ENCODE assay signal across 18 cellular contexts in the genomic region with DNA sequence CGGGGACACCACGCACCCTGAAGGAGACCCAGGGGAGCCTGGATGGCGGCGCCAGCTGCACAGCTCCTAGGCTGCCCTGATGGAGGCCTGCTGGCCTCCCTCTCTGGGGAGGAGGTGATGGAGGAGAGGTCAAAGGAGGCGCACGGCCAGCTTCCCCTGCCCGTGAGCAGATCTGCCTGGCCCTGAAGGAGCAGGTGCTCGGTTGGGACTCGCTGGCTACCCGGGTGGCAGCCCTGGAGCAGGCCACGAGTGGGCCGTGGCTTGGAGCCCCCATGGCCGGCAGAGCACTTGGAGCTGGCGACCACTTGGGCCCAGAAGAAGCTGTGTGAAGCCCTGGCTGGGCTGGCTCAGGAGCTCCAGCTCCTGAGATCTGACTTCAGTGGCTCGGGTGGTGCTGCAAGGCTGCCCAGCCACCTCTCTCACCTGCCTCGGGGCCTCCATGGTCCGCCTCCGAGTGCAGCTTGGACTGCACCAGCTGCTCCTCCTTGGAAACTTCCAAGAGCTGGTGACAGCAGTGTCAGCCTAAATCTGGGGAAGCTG. TPM values are rescaled to one million over a fixed set of nuclear protein-coding genes. Genes with fewer than 3 reads are reported as not detected.
"Had no signal": no experiment of that assay in that cellular context is flagged by ENCODE, and none has a peak within 500 bp of the region (broad histone marks: within the 10 kb centered on the region; RNA-seq: fewer than 3 reads in every experiment).

No MANE protein-coding gene starts in this region.

- H3K4me3 ChIP-seq: sigmoid colon, tibial nerve, vagina had no signal

- H3K4me3 Mint-ChIP-seq: activated T-helper 1 cell treated with anti-CD3 and anti-CD28 coated beads, Interleukin-12 subunit alpha, Interleukin-12 subunit beta, Interleukin-2, Interleukin-4 antibody, amounts not matched to agents 30 ng/mL and 10 ng/mL and 1 ng/mL, durations not matched to agents 14 hours and 24 hours and 36 hours; effector memory CD8-positive, alpha-beta T cell had no signal

- DNase-seq: activated CD4-positive, alpha-beta T cell treated with anti-CD3 and anti-CD28 coated beads, Interleukin-2, amount 50 U/mL, for 1 hour; activated gamma-delta T cell treated with Interleukin-2 at 50 U/mL for 16 hours; activated T-cell treated with anti-CD3 and anti-CD28 coated beads for 4 hours; effector memory CD8-positive, alpha-beta T cell; mammary epithelial cell; sigmoid colon; stimulated activated naive CD4-positive, alpha-beta T cell; substantia nigra; T1000 had no signal

- ATAC-seq: activated CD4-positive, CD25-positive, alpha-beta regulatory T cell treated with anti-CD3 and anti-CD28 coated beads, Interleukin-2, amount 50 U/mL, for 24 hours; activated naive CD4-positive, alpha-beta T cell treated with anti-CD3 and anti-CD28 coated beads, Interleukin-2, amount 50 U/mL, for 72 hours; effector memory CD8-positive, alpha-beta T cell had no signal

- H3K4me1 ChIP-seq: sigmoid colon, tibial nerve, vagina had no signal

- H3K27me3 ChIP-seq: sigmoid colon, tibial nerve, vagina had no signal

- H3K36me3 ChIP-seq: sigmoid colon, tibial nerve, vagina had no signal

- H3K27ac ChIP-seq: sigmoid colon, tibial nerve, vagina had no signal

- H3K27ac Mint-ChIP-seq: activated T-helper 1 cell treated with anti-CD3 and anti-CD28 coated beads, Interleukin-12 subunit alpha, Interleukin-12 subunit beta, Interleukin-2, Interleukin-4 antibody, amounts not matched to agents 30 ng/mL and 10 ng/mL and 1 ng/mL, durations not matched to agents 14 hours and 24 hours and 36 hours; effector memory CD8-positive, alpha-beta T cell had no signal

RNA-seq across cellular contexts. Expression of a gene that starts 7.5 kb away (rescaled TPM):
- total RNA-seq: activated T-helper 1 cell treated with anti-CD3 and anti-CD28 coated beads, Interleukin-12 subunit alpha, Interleukin-12 subunit beta, Interleukin-2, Interleukin-4 antibody, amounts not matched to agents 30 ng/mL and 10 ng/mL and 1 ng/mL, durations not matched to agents 14 hours and 24 hours and 36 hours; fibroblast of villous mesenchyme; mononuclear cell; T-helper 1 cell treated with Interleukin-12 subunit alpha and Interleukin-12 subunit beta and Interleukin-4 antibody, amounts not matched to agents 30 ng/mL and 1 ng/mL, for 36 hours had no signal
- polyA plus RNA-seq: neural cell had no signal

RNA-seq across cellular contexts. Expression of a gene that starts 17.5 kb away (rescaled TPM):
- total RNA-seq: activated naive CD4-positive, alpha-beta T cell treated with anti-CD3 and anti-CD28 coated beads, Interleukin-2, amount 50 U/mL, for 72 hours; mononuclear cell; sigmoid colon; T-helper 1 cell treated with Interleukin-12 subunit alpha and Interleukin-12 subunit beta and Interleukin-4 antibody, amounts not matched to agents 30 ng/mL and 1 ng/mL, for 36 hours had no signal
- polyA plus RNA-seq: neural cell had no signal

RNA-seq across cellular contexts. Expression of a gene that starts 36.4 kb away (rescaled TPM):
- total RNA-seq: sigmoid colon, vagina had no signal

RNA-seq across cellular contexts. Expression of a gene that starts 58.3 kb away (rescaled TPM):
- total RNA-seq: vagina had no signal
